In the genomic region with DNA sequence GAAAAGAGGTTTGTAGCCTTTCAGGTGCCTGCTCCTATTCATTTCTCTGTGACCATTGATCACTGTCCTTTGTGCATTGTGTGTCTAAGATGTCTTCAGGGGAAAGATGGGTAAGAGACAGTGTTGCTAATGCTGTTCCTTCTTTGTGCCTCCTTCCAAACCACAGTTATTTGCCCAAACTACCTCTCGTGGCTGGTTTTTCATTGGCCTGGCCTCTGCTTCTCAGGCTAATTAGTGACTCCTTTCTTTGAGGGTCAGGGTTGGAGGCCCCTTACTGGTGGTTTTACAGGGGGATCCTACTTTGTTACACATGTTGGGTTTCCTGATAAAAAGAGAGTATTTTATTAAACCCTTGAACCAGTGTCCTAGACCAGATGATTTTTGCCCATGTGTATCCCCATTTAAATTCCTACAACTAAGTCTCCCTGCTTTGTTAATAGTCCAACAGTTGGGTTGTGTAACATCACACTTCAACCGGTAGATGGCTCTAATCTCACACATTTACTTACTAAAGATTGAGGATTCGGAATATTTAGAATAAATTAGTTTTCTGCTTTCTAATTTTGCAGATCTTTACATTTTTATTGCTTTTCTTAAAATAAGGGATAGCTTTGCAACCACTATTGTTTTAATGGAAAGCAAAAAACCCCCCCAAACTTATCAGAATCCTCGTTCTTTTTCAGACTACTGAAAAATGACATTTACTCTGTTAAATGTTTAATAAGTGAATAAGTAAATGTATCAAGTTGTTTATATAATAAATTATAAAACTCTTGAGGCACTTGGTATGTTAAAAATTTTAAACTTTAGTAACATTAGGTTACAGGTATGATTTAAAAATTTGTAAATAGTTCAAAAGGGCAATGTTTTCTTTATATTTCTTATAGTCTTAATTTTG, we compare ENCODE assay signal across 8 cellular contexts. TPM values are rescaled to one million over a fixed set of nuclear protein-coding genes. Genes with fewer than 3 reads are reported as not detected.
DNase-seq lines count a peak whose midpoint lies in the region; ATAC-seq and TF ChIP-seq lines count a peak whose summit lies in the region.

No MANE protein-coding gene starts in this region.

- ATAC-seq in GM18870 (IDR thresholded peaks at IDR 0.05; ENCODE audit: unreplicated experiment): no peak
- no peak for ATAC-seq in HG03432 (IDR thresholded peaks at IDR 0.05; ENCODE audit: unreplicated experiment)

- H3K4me1 ChIP-seq in DOHH2 (ENCODE audit: control insufficient read depth, low read length): peaks cover 42% of the 10 kb centered on the region

- H3F3A ChIP-seq in DOHH2 (ENCODE audit: control insufficient read depth, insufficient read depth): 0 out of 2 replicates have a peak, but pooled peaks cover 3% of the 10 kb centered on the region

- intact Hi-C loops in dorsolateral prefrontal cortex (cut with DNase I): loop anchor here (5.0 kb wide), 4 partner anchors 70 to 585 kb away; a partner anchor contains a TSS

- peaks cover 57% of the 10 kb centered on the region for H3K36me3 ChIP-seq in DOHH2 (ENCODE audit: control insufficient read depth, low read length)

- H3K27me3 ChIP-seq in DOHH2 (ENCODE audit: control insufficient read depth, low read length): no peaks in the 10 kb centered on the region
- no peaks in the 10 kb centered on the region for H3K27me3 ChIP-seq in dorsolateral prefrontal cortex

- no peaks in the 10 kb centered on the region for H3K9me3 ChIP-seq in DOHH2 (ENCODE audit: control insufficient read depth, insufficient read depth, low read length)

- peak; percentile 80 for TF ChIP-seq CTCF in DOHH2 (IDR thresholded peaks at IDR 0.05; ENCODE audit: low read depth, low read length, poor library complexity, severe bottlenecking)
- TF ChIP-seq CTCF in dorsolateral prefrontal cortex (IDR thresholded peaks at IDR 0.05 in 54 of 56, conservative IDR thresholded peaks at IDR 0.05 in 2 of 56; ENCODE audit: low read depth in 1 of 56, partially characterized antibody in 56 of 56): peak; percentile 58 to 90 (median 82)

- no peak overlapping the region for H3K27ac ChIP-seq in DOHH2 (ENCODE audit: low read depth, low read length)
- H3K27ac ChIP-seq in dorsolateral prefrontal cortex: peak overlapping the region in 4 of 59 donors; percentile 8 to 72 (median 34)

- H3K79me2 ChIP-seq in DOHH2 (ENCODE audit: control insufficient read depth, low read length): peaks cover 66% of the 10 kb centered on the region

- DNase-seq in HS-5 (ENCODE audit: low read depth) (peak; percentile 58), RPMI7951 (ENCODE audit: low read depth) (peak; percentile 62), dorsolateral prefrontal cortex (no peak), midbrain (lab: John Stamatoyannopoulos, UW) (peak; percentile 30), NCI-H524 treated with DMSO at 0.1 percent for 48 hours (lab: John Stamatoyannopoulos, UW) (no peak)

- H4K20me1 ChIP-seq in DOHH2 (ENCODE audit: control insufficient read depth, insufficient read depth, low read depth, low read length): peaks cover 24% of the 10 kb centered on the region

- peak overlapping the region; percentile 93 for H3K4me2 ChIP-seq in DOHH2 (ENCODE audit: low read length)

- no peaks in the 10 kb centered on the region for H3K9me2 ChIP-seq in DOHH2 (replicated peaks; ENCODE audit: control insufficient read depth, low read length)

- H3K4me3 ChIP-seq in DOHH2 (ENCODE audit: low read length): peak overlapping the region; percentile 97
- peak overlapping the region; percentile 11 to 98 (median 88) for H3K4me3 ChIP-seq in dorsolateral prefrontal cortex

RNA-seq across cellular contexts. Expression of a gene that starts 2.4 kb away (rescaled TPM):
- 4.1 and 4.6 TPM in 2 replicates for total RNA-seq in RPMI7951 (2014; rRNA removed; shearing (Covaris generic))
- total RNA-seq in dorsolateral prefrontal cortex: 10 to 100 TPM in 67 of 120 experiments, 1 to 10 TPM in 53; 6.7 to 16.4 (median 10.3) TPM

RNA-seq across cellular contexts. Expression of a gene that starts 32.2 kb away (rescaled TPM):
- 1.7 and 2.0 TPM in 2 replicates for total RNA-seq in RPMI7951 (2014; rRNA removed; shearing (Covaris generic))
- 100 to 1,000 TPM in 20 of 120 experiments, 10 to 100 TPM in 100; 25.0 to 155 (median 69.5) TPM for total RNA-seq in dorsolateral prefrontal cortex

Comparison
In these comparisons a context has a peak if more than half of its experiments do, and no peak if none do; other contexts are left out.
1. DNase-seq: peak in HS-5 (single experiment), RPMI7951 (single experiment) and midbrain (single experiment); none in dorsolateral prefrontal cortex (0 of 10) and NCI-H524 treated with DMSO at 0.1 percent for 48 hours (single experiment).